ENCODE assay signal across 11 cellular contexts in genomic region chr15:64813075-64813474, GRCh38. TPM values are rescaled to one million over a fixed set of nuclear protein-coding genes. Genes with fewer than 3 reads are reported as not detected.
DNase-seq lines count a peak whose midpoint lies in the region; ATAC-seq and TF ChIP-seq lines count a peak whose summit lies in the region.
"Had no signal": no experiment of that assay in that cellular context is flagged by ENCODE, and none has a peak within 500 bp of the region (broad histone marks: within the 10 kb centered on the region; RNA-seq: fewer than 3 reads in every experiment).

No MANE protein-coding gene starts in this region.

- peaks cover 0 to 6% of the 10 kb centered on the region in 2 donors for H3K36me3 Mint-ChIP-seq in stimulated activated naive B cell treated with anti-CD40 and anti-IgM and Interleukin-4, amounts not matched to agents 10 μg/mL and 1 μg/mL and 100 μg/mL, for 72 hours
- H3K36me3 Mint-ChIP-seq: natural killer cell treated with Interleukin-12 subunit alpha and Interleukin-12 subunit beta and Interleukin-15 and Interleukin-18, amount 100 ng/mL, for 72 hours had no signal

- peak; percentile 62 to 66 for ATAC-seq in stimulated activated naive B cell treated with anti-CD40 and anti-IgM and Interleukin-4, amounts not matched to agents 10 μg/mL and 1 μg/mL and 100 μg/mL, for 72 hours (replicated peaks)
- ATAC-seq: natural killer cell treated with Interleukin-12 subunit alpha and Interleukin-12 subunit beta and Interleukin-15 and Interleukin-18, amount 100 ng/mL, for 72 hours had no signal

- H3K27ac ChIP-seq in brain microvascular endothelial cell: no peak overlapping the region

- peaks cover 2% of the 10 kb centered on the region for H3K36me3 ChIP-seq in brain microvascular endothelial cell (replicated peaks)

- peak overlapping the region; percentile 47 for H3K27ac Mint-ChIP-seq in stimulated activated naive B cell treated with anti-CD40 and anti-IgM and Interleukin-4, amounts not matched to agents 10 μg/mL and 1 μg/mL and 100 μg/mL, for 72 hours
- H3K27ac Mint-ChIP-seq: natural killer cell treated with Interleukin-12 subunit alpha and Interleukin-12 subunit beta and Interleukin-15 and Interleukin-18, amount 100 ng/mL, for 72 hours had no signal

- DNase-seq in NCI-H82 (lab: John Stamatoyannopoulos, UW) (peak; percentile 48), NCI-H82 treated with DMSO at 0.1 percent for 48 hours (lab: John Stamatoyannopoulos, UW; ENCODE audit: unreplicated experiment) (no peak), LHCN-M2 (ENCODE audit: low read depth) (peak; percentile 47), brain microvascular endothelial cell (peak; percentile 3), Ammon's horn (ENCODE audit: low spot score) (no peak)
- peak; percentile 55 for DNase-seq in stimulated activated naive B cell treated with anti-CD40 and anti-IgM and Interleukin-4, amounts not matched to agents 10 μg/mL and 1 μg/mL and 100 μg/mL, for 72 hours
- no peak for DNase-seq in activated naive CD4-positive, alpha-beta T cell treated with Interleukin-2 at 50 U/mL for 16 hours
- no peak for DNase-seq in stimulated activated CD4-positive, alpha-beta T cell treated with anti-CD3 and anti-CD28 coated beads, Interleukin-2, amount 100 ng/mL, for 48 hours
- DNase-seq: amygdala, NCI-H446 had no signal

- peaks cover 42 to 58% of the 10 kb centered on the region in 2 donors for H3K4me1 Mint-ChIP-seq in stimulated activated naive B cell treated with anti-CD40 and anti-IgM and Interleukin-4, amounts not matched to agents 10 μg/mL and 1 μg/mL and 100 μg/mL, for 72 hours

- peak overlapping the region; percentile 19 to 49 for H3K4me3 Mint-ChIP-seq in stimulated activated naive B cell treated with anti-CD40 and anti-IgM and Interleukin-4, amounts not matched to agents 10 μg/mL and 1 μg/mL and 100 μg/mL, for 72 hours
- H3K4me3 Mint-ChIP-seq: natural killer cell treated with Interleukin-12 subunit alpha and Interleukin-12 subunit beta and Interleukin-15 and Interleukin-18, amount 100 ng/mL, for 72 hours had no signal

- H3K27me3 ChIP-seq in brain microvascular endothelial cell (replicated peaks): no peaks in the 10 kb centered on the region

- H3K4me3 ChIP-seq in brain microvascular endothelial cell (ENCODE audit: low read depth, low read length): no peak overlapping the region

- peaks cover 0 to 6% of the 10 kb centered on the region in 2 donors for H3K27me3 Mint-ChIP-seq in stimulated activated naive B cell treated with anti-CD40 and anti-IgM and Interleukin-4, amounts not matched to agents 10 μg/mL and 1 μg/mL and 100 μg/mL, for 72 hours
- H3K27me3 Mint-ChIP-seq: natural killer cell treated with Interleukin-12 subunit alpha and Interleukin-12 subunit beta and Interleukin-15 and Interleukin-18, amount 100 ng/mL, for 72 hours had no signal

- H3K9me3 Mint-ChIP-seq in stimulated activated naive B cell treated with anti-CD40 and anti-IgM and Interleukin-4, amounts not matched to agents 10 μg/mL and 1 μg/mL and 100 μg/mL, for 72 hours: no peaks in the 10 kb centered on the region
- H3K9me3 Mint-ChIP-seq: natural killer cell treated with Interleukin-12 subunit alpha and Interleukin-12 subunit beta and Interleukin-15 and Interleukin-18, amount 100 ng/mL, for 72 hours had no signal

- TF ChIP-seq CTCF in brain microvascular endothelial cell (IDR thresholded peaks at IDR 0.05; ENCODE audit: low read depth, low read length, missing control alignments): no peak

- in situ Hi-C loops in brain microvascular endothelial cell (cut with HindIII; ENCODE audit: low pct_ligation_motif_present, low sequenced_read_pairs): no loop called here

RNA-seq across cellular contexts. Expression of gene PIF1, which starts 12.4 kb away (rescaled TPM):
- total RNA-seq in LHCN-M2 (2014; rRNA removed): 26.4 and 43.9 TPM in 2 replicates
- polyA plus RNA-seq in LHCN-M2 (2012): 6.8 TPM

RNA-seq across cellular contexts. Expression of gene PLEKHO2, which starts 28.6 kb away (rescaled TPM):
- 26.7 and 33.8 TPM in 2 replicates for total RNA-seq in LHCN-M2 (2014; rRNA removed)
- polyA plus RNA-seq in LHCN-M2 (2012): 33.0 TPM

RNA-seq across cellular contexts. Expression of gene RBPMS2, which starts 37.7 kb away (rescaled TPM):
- not detected in 2 replicates for total RNA-seq in LHCN-M2 (2014; rRNA removed)
- polyA plus RNA-seq in LHCN-M2 (2012): 0.22 TPM

Comparison
In these comparisons a context has a peak if more than half of its experiments do, and no peak if none do; other contexts are left out.
1. DNase-seq: peak in NCI-H82 (single experiment), LHCN-M2 (single experiment), brain microvascular endothelial cell (single experiment) and stimulated activated naive B cell treated with anti-CD40 and anti-IgM and Interleukin-4, amounts not matched to agents 10 μg/mL and 1 μg/mL and 100 μg/mL, for 72 hours (single experiment); none in NCI-H82 treated with DMSO at 0.1 percent for 48 hours (single experiment), activated naive CD4-positive, alpha-beta T cell treated with Interleukin-2 at 50 U/mL for 16 hours (single experiment), stimulated activated CD4-positive, alpha-beta T cell treated with anti-CD3 and anti-CD28 coated beads, Interleukin-2, amount 100 ng/mL, for 48 hours (0 of 2) and Ammon's horn (single experiment).